Comparison of ENCODE assay signal across 8 cellular contexts in genomic region chr12:89346741-89347324, GRCh38. TPM values are rescaled to one million over a fixed set of nuclear protein-coding genes. Genes with fewer than 3 reads are reported as not detected.
DNase-seq lines count a peak whose midpoint lies in the region; ATAC-seq and TF ChIP-seq lines count a peak whose summit lies in the region.

No MANE protein-coding gene starts in this region.

- peak; percentile 4 for ATAC-seq in GM19452 (IDR thresholded peaks at IDR 0.05; ENCODE audit: unreplicated experiment)
- no peak for ATAC-seq in activated naive CD8-positive, alpha-beta T cell treated with anti-CD3 and anti-CD28 coated beads, Interleukin-2, amount 10 ng/mL, durations not matched to agents 7 days and 5 days (ENCODE audit: low read depth)

- H3K36me3 ChIP-seq in suprapubic skin, result peaks cover 5% of the 10 kb centered on the region

- POLR2A ChIA-PET in activated naive CD8-positive, alpha-beta T cell treated with anti-CD3 and anti-CD28 coated beads, Interleukin-2, amount 10 ng/mL, durations not matched to agents 7 days and 5 days (lab: Charles Lee), result interaction anchor here (1.0 to 10.5 kb wide), 8 partner anchors 10 to 517 kb away, joined by 3 to 151 read pairs (median 4); no protein-coding TSS in a partner anchor

- peaks cover 42% of the 10 kb centered on the region for H3K4me1 Mint-ChIP-seq in activated naive CD8-positive, alpha-beta T cell treated with anti-CD3 and anti-CD28 coated beads, Interleukin-2, amount 10 ng/mL, durations not matched to agents 7 days and 5 days
- H3K4me1 Mint-ChIP-seq in immature natural killer cell, result peaks cover 78 to 79% of the 10 kb centered on the region in 2 donors

- H3K27me3 Mint-ChIP-seq in activated naive CD8-positive, alpha-beta T cell treated with anti-CD3 and anti-CD28 coated beads, Interleukin-2, amount 10 ng/mL, durations not matched to agents 7 days and 5 days, result peaks cover 2% of the 10 kb centered on the region
- peaks cover 7 to 10% (median 9%) of the 10 kb centered on the region in 3 donors for H3K27me3 Mint-ChIP-seq in immature natural killer cell (ENCODE audit: low read depth in 3 of 3)

- DNase-seq in AG20443 (ENCODE audit: low spot score), result peak; percentile 32
- peak; percentile 99 for DNase-seq in MV-4-11 (lab: John Stamatoyannopoulos, UW)
- no peak for DNase-seq in activated naive CD8-positive, alpha-beta T cell treated with anti-CD3 and anti-CD28 coated beads, Interleukin-2, amount 10 ng/mL, durations not matched to agents 7 days and 5 days
- peak in 1 of 3 donors; percentile 6 for DNase-seq in immature natural killer cell
- DNase-seq in suprapubic skin (ENCODE audit: low spot score in 2 of 2), result no peak
- DNase-seq in activated effector memory CD4-positive, alpha-beta T cell treated with Interleukin-2 at 50 U/mL for 16 hours, result no peak
- no peak for DNase-seq in cerebellum (ENCODE audit: low spot score)

- H3K27ac Mint-ChIP-seq in activated naive CD8-positive, alpha-beta T cell treated with anti-CD3 and anti-CD28 coated beads, Interleukin-2, amount 10 ng/mL, durations not matched to agents 7 days and 5 days, result peak overlapping the region; percentile 89
- H3K27ac Mint-ChIP-seq in immature natural killer cell, result peak overlapping the region; percentile 81 to 96 (median 91)

- H3K27me3 ChIP-seq in suprapubic skin, result no peaks in the 10 kb centered on the region

- WGBS in suprapubic skin, result 43% methylated on average over 8 of the region's 8 CpGs

- peak overlapping the region; percentile 16 for H3K27ac ChIP-seq in suprapubic skin

- no peaks in the 10 kb centered on the region for H3K9me3 Mint-ChIP-seq in activated naive CD8-positive, alpha-beta T cell treated with anti-CD3 and anti-CD28 coated beads, Interleukin-2, amount 10 ng/mL, durations not matched to agents 7 days and 5 days
- H3K9me3 Mint-ChIP-seq in immature natural killer cell, result no peaks in the 10 kb centered on the region

- peaks cover 55% of the 10 kb centered on the region for H3K4me1 ChIP-seq in suprapubic skin

- peaks cover 49% of the 10 kb centered on the region for H3K36me3 Mint-ChIP-seq in activated naive CD8-positive, alpha-beta T cell treated with anti-CD3 and anti-CD28 coated beads, Interleukin-2, amount 10 ng/mL, durations not matched to agents 7 days and 5 days
- peaks cover 17 to 23% (median 22%) of the 10 kb centered on the region in 3 donors for H3K36me3 Mint-ChIP-seq in immature natural killer cell

- H3K4me3 Mint-ChIP-seq in activated naive CD8-positive, alpha-beta T cell treated with anti-CD3 and anti-CD28 coated beads, Interleukin-2, amount 10 ng/mL, durations not matched to agents 7 days and 5 days, result peak overlapping the region; percentile 83
- H3K4me3 Mint-ChIP-seq in immature natural killer cell, result peak overlapping the region; percentile 90 to 98 (median 93)

- no peak for TF ChIP-seq EP300 in suprapubic skin (IDR thresholded peaks at IDR 0.05)

- no peak for TF ChIP-seq CTCF in suprapubic skin (IDR thresholded peaks at IDR 0.05)

- no peaks in the 10 kb centered on the region for H3K9me3 ChIP-seq in suprapubic skin

- peak overlapping the region; percentile 22 for H3K4me3 ChIP-seq in suprapubic skin

- TF ChIP-seq POLR2A in suprapubic skin (IDR thresholded peaks at IDR 0.05), result no peak

RNA-seq across cellular contexts. Expression of gene DUSP6, which starts 5.5 kb away (rescaled TPM):
- total RNA-seq in activated naive CD8-positive, alpha-beta T cell treated with anti-CD3 and anti-CD28 coated beads, Interleukin-2, amount 10 ng/mL, durations not matched to agents 7 days and 5 days, result 10 to 100 TPM; 77.5 to 85.0 TPM
- polyA plus RNA-seq in immature natural killer cell, result 10 to 100 TPM; 18.9 to 37.6 (median 27.1) TPM
- 10 to 100 TPM; 50.8 to 69.2 (median 59.7) TPM for total RNA-seq in suprapubic skin
- total RNA-seq in cerebellum, result 30.8 TPM

Comparison
In these comparisons a context has a peak if more than half of its experiments do, and no peak if none do; other contexts are left out.
1. DNase-seq: peak in AG20443 (single experiment) and MV-4-11 (single experiment); none in activated naive CD8-positive, alpha-beta T cell treated with anti-CD3 and anti-CD28 coated beads, Interleukin-2, amount 10 ng/mL, durations not matched to agents 7 days and 5 days (single experiment), suprapubic skin (0 of 2), activated effector memory CD4-positive, alpha-beta T cell treated with Interleukin-2 at 50 U/mL for 16 hours (single experiment) and cerebellum (single experiment).